Comparison of ENCODE assay signal across 8 cellular contexts in genomic region chr1:168320805-168321577, GRCh38. TPM values are rescaled to one million over a fixed set of nuclear protein-coding genes. Genes with fewer than 3 reads are reported as not detected.
A peak's percentile ranks its signal among the peaks of the same experiment; 100 is the strongest.
DNase-seq lines count a peak whose midpoint lies in the region; ATAC-seq and TF ChIP-seq lines count a peak whose summit lies in the region.

No MANE protein-coding gene starts in this region.

- no peaks in the 10 kb centered on the region for H4K20me1 ChIP-seq in mammary epithelial cell (ENCODE audit: insufficient read depth, low read length)

- no peaks in the 10 kb centered on the region for H3K36me3 ChIP-seq in mammary epithelial cell (ENCODE audit: insufficient read depth, low read length)
- no peaks in the 10 kb centered on the region for H3K36me3 ChIP-seq in right lobe of liver

- H3K27ac Mint-ChIP-seq in HFFc6, result peak overlapping the region; percentile 86

- CTCF ChIA-PET in mammary epithelial cell (lab: Charles Lee; ENCODE audit: low non-redundant PET), result interaction anchor here (0.6 to 2.2 kb wide), 7 partner anchors 8 to 236 kb away, joined by 3 to 45 read pairs (median 3); no protein-coding TSS in a partner anchor

- dilution Hi-C loops in mammary epithelial cell (cut with HindIII; ENCODE audit: low sequenced_read_pairs), result no loop called here

- ATAC-seq in right lobe of liver (peak in 3 of 4 donors; percentile 39 to 96 (median 41)), HG03457 (IDR thresholded peaks at IDR 0.05; ENCODE audit: unreplicated experiment) (no peak), GM18907 (IDR thresholded peaks at IDR 0.05; ENCODE audit: unreplicated experiment) (no peak)

- BruUV-seq in mammary epithelial cell (replicated peaks; lab: Mats Ljungman, UMichigan), result TSS peak; percentile 91

- H3K9ac ChIP-seq in mammary epithelial cell (ENCODE audit: insufficient read depth, low read length), result no peak overlapping the region

- H2AFZ ChIP-seq in mammary epithelial cell (ENCODE audit: low read depth, low read length), result peak overlapping the region; percentile 28

- H3K4me2 ChIP-seq in mammary epithelial cell (ENCODE audit: insufficient read depth, low read depth, low read length), result peak overlapping the region; percentile 23

- in situ Hi-C loops in mammary epithelial cell (cut with MboI; ENCODE audit: low sequenced_read_pairs in 2 of 2), result loop anchor here in 1 of 2 donors (5.0 to 25.0 kb wide), 2 partner anchors 79 to 234 kb away; no protein-coding TSS in a partner anchor

- TF ChIP-seq CTCF in HFFc6 (IDR thresholded peaks at IDR 0.05), result no peak
- no peak for TF ChIP-seq CTCF in mammary epithelial cell (conservative IDR thresholded peaks at IDR 0.05 in 1 of 2, IDR thresholded peaks at IDR 0.05 in 1 of 2; ENCODE audit: extremely low read depth in 1 of 2, insufficient read depth in 1 of 2, low read depth in 1 of 2, low read length in 2 of 2)
- TF ChIP-seq CTCF in right lobe of liver (IDR thresholded peaks at IDR 0.05), result no peak

- H3K27ac ChIP-seq in mammary epithelial cell (ENCODE audit: insufficient read depth, low read depth, low read length) (peak overlapping the region; percentile 4), right lobe of liver (no peak overlapping the region)

- no peaks in the 10 kb centered on the region for H3K9me3 Mint-ChIP-seq in HFFc6

- intact Hi-C loops in mammary epithelial cell (cut with micrococcal nuclease) (loop anchor here (1.0 to 5.0 kb wide), 3 partner anchors 20 to 239 kb away; partner anchors contain the start of gene TIPRL), right lobe of liver (cut with DNase I) (loop anchor here in 1 of 2 donors (10.0 kb wide), 1 partner anchor 206 kb away; no protein-coding TSS in a partner anchor)

- H3K36me3 Mint-ChIP-seq in HFFc6 (ENCODE audit: low read depth), result no peaks in the 10 kb centered on the region

- no peaks in the 10 kb centered on the region for H3K79me2 ChIP-seq in mammary epithelial cell (ENCODE audit: insufficient read depth, low read length)

- no peaks in the 10 kb centered on the region; the same call in 1 of the 2 replicates for H3K27me3 Mint-ChIP-seq in HFFc6 (ENCODE audit: insufficient read depth)

- no peak for TF ChIP-seq POLR2A in right lobe of liver (IDR thresholded peaks at IDR 0.05)

- peak; percentile 85 for DNase-seq in A172 (ENCODE audit: low spot score)
- DNase-seq in HFFc6, result peak; percentile 86
- DNase-seq in mammary epithelial cell, result peak; percentile 87
- DNase-seq in right lobe of liver, result no peak
- no peak for DNase-seq in NCI-H82 treated with DMSO at 0.1 percent for 48 hours (lab: John Stamatoyannopoulos, UW; ENCODE audit: unreplicated experiment)
- DNase-seq in NCI-H82 (lab: John Stamatoyannopoulos, UW), result no peak

- 64% methylated on average over 5 of the region's 5 CpGs for WGBS in mammary epithelial cell (ENCODE audit: low coverage, missing lambda C conversion rate)
- WGBS in right lobe of liver (ENCODE audit: insufficient coverage, low coverage, low lambda C conversion rate, missing lambda C conversion rate), result 64% methylated on average over 4 of the region's 5 CpGs

- H3K9me3 ChIP-seq in mammary epithelial cell (replicated peaks; ENCODE audit: insufficient read depth, low read length) (no peaks in the 10 kb centered on the region), right lobe of liver (no peaks in the 10 kb centered on the region)

- H3K4me3 Mint-ChIP-seq in HFFc6, result peak overlapping the region; percentile 34

- peaks cover 35% of the 10 kb centered on the region for H3K4me1 Mint-ChIP-seq in HFFc6 (ENCODE audit: low read depth)

- H3K4me1 ChIP-seq in mammary epithelial cell (ENCODE audit: insufficient read depth, low read length) (peaks cover 15% of the 10 kb centered on the region), right lobe of liver (peaks cover 0 to 11% (median 2%) of the 10 kb centered on the region in 4 donors)

- no peak overlapping the region for H3K4me3 ChIP-seq in mammary epithelial cell (replicated peaks in 1 of 3; ENCODE audit: insufficient read depth in 1 of 3, low read depth in 2 of 3, low read length in 3 of 3)
- no peak overlapping the region for H3K4me3 ChIP-seq in right lobe of liver

- H3K27me3 ChIP-seq in mammary epithelial cell (ENCODE audit: insufficient read depth, low read length) (no peaks in the 10 kb centered on the region), right lobe of liver (no peaks in the 10 kb centered on the region)

RNA-seq across cellular contexts. Expression of gene TBX19, which starts 40.3 kb away (rescaled TPM):
- 0.50 and 0.53 TPM in 2 replicates for total RNA-seq in A172 (2014; rRNA removed; shearing (Covaris generic))
- total RNA-seq in HFFc6 (2021; fragmentation: NEBNext Ultra II Directional; extraction: Animal tissue kit (Norgen Biotek cat#: 25700)), result under 1 TPM; 0.41 to 0.57 (median 0.49) TPM
- under 1 TPM; 0.67 to 0.68 TPM for total RNA-seq in mammary epithelial cell
- polyA plus RNA-seq in mammary epithelial cell, result 0.57 TPM
- not detected for polyA minus RNA-seq in mammary epithelial cell
- under 1 TPM; 0.43 to 0.68 (median 0.56) TPM for total RNA-seq in right lobe of liver

Comparison
In these comparisons a context has a peak if more than half of its experiments do, and no peak if none do; other contexts are left out.
1. DNase-seq: peak in A172 (single experiment), HFFc6 (single experiment) and mammary epithelial cell (single experiment); none in right lobe of liver (0 of 3), NCI-H82 treated with DMSO at 0.1 percent for 48 hours (single experiment) and NCI-H82 (single experiment).
2. ATAC-seq: peak in right lobe of liver (3 of 4); none in HG03457 (single experiment) and GM18907 (single experiment).